8 cellular contexts compared by ENCODE assay signal in the genomic region with DNA sequence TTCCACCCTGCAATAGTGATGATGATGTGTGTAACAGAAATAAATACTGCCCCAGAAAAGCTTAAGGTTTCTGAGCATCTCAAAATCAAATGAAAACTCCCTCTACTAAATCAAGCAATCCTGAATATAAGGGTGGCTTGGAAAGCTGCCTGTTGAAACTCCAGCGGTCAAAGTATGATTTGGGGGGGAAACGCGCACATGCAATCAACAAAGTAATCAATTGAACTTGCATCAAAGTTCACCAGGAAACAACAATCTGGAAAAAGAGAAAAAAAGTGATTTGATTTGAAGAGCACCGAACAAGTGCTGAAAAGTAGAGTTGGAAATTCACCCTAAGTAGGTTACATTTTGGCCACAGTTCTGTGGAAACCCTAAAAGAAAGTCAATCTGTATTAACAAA. TPM values are rescaled to one million over a fixed set of nuclear protein-coding genes. Genes with fewer than 3 reads are reported as not detected.
A peak's percentile ranks its signal among the peaks of the same experiment; 100 is the strongest.
DNase-seq lines count a peak whose midpoint lies in the region; ATAC-seq and TF ChIP-seq lines count a peak whose summit lies in the region.

No MANE protein-coding gene starts in this region.

- peaks cover 13% of the 10 kb centered on the region for H3K4me1 ChIP-seq in hepatocyte (ENCODE audit: insufficient read depth)
- peaks cover 43% of the 10 kb centered on the region for H3K4me1 ChIP-seq in smooth muscle cell (ENCODE audit: low read depth)

- H4K20me1 ChIP-seq in hepatocyte (ENCODE audit: insufficient read depth, poor library complexity, severe bottlenecking) (no peaks in the 10 kb centered on the region), smooth muscle cell (ENCODE audit: low read depth) (peaks cover 50% of the 10 kb centered on the region)

- no peak for TF ChIP-seq CTCF in activated B cell treated with CpG ODN at 0.5 μM for 24 hours (IDR thresholded peaks at IDR 0.05)
- no peak for TF ChIP-seq CTCF in hepatocyte (IDR thresholded peaks at IDR 0.05; ENCODE audit: poor library complexity)
- TF ChIP-seq CTCF in smooth muscle cell (IDR thresholded peaks at IDR 0.05; ENCODE audit: borderline replicate concordance, insufficient read depth, poor library complexity, severe bottlenecking): no peak
- TF ChIP-seq CTCF in omental fat pad (IDR thresholded peaks at IDR 0.05): no peak

- POLR2A ChIA-PET in activated B cell treated with CpG ODN at 0.5 μM for 24 hours (lab: Charles Lee): no interaction called here

- H3K9ac ChIP-seq in smooth muscle cell (ENCODE audit: low read depth): peak overlapping the region; percentile 80

- peaks cover 7% of the 10 kb centered on the region for H3K36me3 Mint-ChIP-seq in activated B cell treated with CpG ODN at 0.5 μM for 24 hours (ENCODE audit: low read depth)

- no peaks in the 10 kb centered on the region for H3K9me3 Mint-ChIP-seq in activated B cell treated with CpG ODN at 0.5 μM for 24 hours

- peaks cover 4% of the 10 kb centered on the region for H3F3A ChIP-seq in smooth muscle cell (ENCODE audit: low read depth)

- peak overlapping the region; percentile 85 for H3K4me3 Mint-ChIP-seq in activated B cell treated with CpG ODN at 0.5 μM for 24 hours

- H3K27ac ChIP-seq in hepatocyte (peak overlapping the region; percentile 99), smooth muscle cell (ENCODE audit: low read depth) (peak overlapping the region; percentile 94)

- H3K36me3 ChIP-seq in hepatocyte (replicated peaks; ENCODE audit: insufficient read depth, low read depth) (no peaks in the 10 kb centered on the region), smooth muscle cell (ENCODE audit: low read depth) (no peaks in the 10 kb centered on the region)

- H3K9me3 ChIP-seq in hepatocyte (ENCODE audit: low read depth) (no peaks in the 10 kb centered on the region), smooth muscle cell (replicated peaks; ENCODE audit: low read depth) (no peaks in the 10 kb centered on the region)

- H3K4me2 ChIP-seq in hepatocyte (peak overlapping the region; percentile 83), smooth muscle cell (peak overlapping the region; percentile 98)

- peak overlapping the region; percentile 74 for H2AFZ ChIP-seq in hepatocyte
- H2AFZ ChIP-seq in smooth muscle cell (ENCODE audit: low read depth): peak overlapping the region; percentile 23

- H3K27me3 ChIP-seq in hepatocyte: no peaks in the 10 kb centered on the region
- H3K27me3 ChIP-seq in smooth muscle cell (ENCODE audit: low read depth): no peaks in the 10 kb centered on the region

- H3K4me1 Mint-ChIP-seq in activated B cell treated with CpG ODN at 0.5 μM for 24 hours: peaks cover 56% of the 10 kb centered on the region

- no peaks in the 10 kb centered on the region for H3K27me3 Mint-ChIP-seq in activated B cell treated with CpG ODN at 0.5 μM for 24 hours

- H3K9me2 ChIP-seq in hepatocyte (replicated peaks; ENCODE audit: insufficient read depth): no peaks in the 10 kb centered on the region

- 2% methylated on average over 4 of the region's 4 CpGs for WGBS in hepatocyte (ENCODE audit: low lambda C conversion rate, missing lambda C conversion rate)
- WGBS in smooth muscle cell (ENCODE audit: low lambda C conversion rate): 2% methylated on average over 4 of the region's 4 CpGs

- H3K79me2 ChIP-seq in hepatocyte: peaks cover 51% of the 10 kb centered on the region
- peaks cover 52% of the 10 kb centered on the region for H3K79me2 ChIP-seq in smooth muscle cell (ENCODE audit: low read depth)

- peak; percentile 45 for DNase-seq in DMS 273 (lab: John Stamatoyannopoulos, UW; ENCODE audit: unreplicated experiment)
- no peak for DNase-seq in DMS 273 treated with DMSO at 0.1 percent for 48 hours (lab: John Stamatoyannopoulos, UW)
- DNase-seq in activated B cell treated with CpG ODN at 0.5 μM for 24 hours: no peak
- DNase-seq in hepatocyte (ENCODE audit: low spot score): peak; percentile 8
- no peak for DNase-seq in smooth muscle cell (lab: John Stamatoyannopoulos, UW; ENCODE audit: unreplicated experiment)
- no peak for DNase-seq in omental fat pad (ENCODE audit: low spot score)
- DNase-seq in GF-D8 (lab: John Stamatoyannopoulos, UW): no peak
- no peak for DNase-seq in NCI-H69 (lab: John Stamatoyannopoulos, UW)

- H3K27ac Mint-ChIP-seq in activated B cell treated with CpG ODN at 0.5 μM for 24 hours: peak overlapping the region; percentile 75

- CTCF ChIA-PET in activated B cell treated with CpG ODN at 0.5 μM for 24 hours (lab: Charles Lee): interaction anchor here (0.6 kb wide), 1 partner anchor 124 kb away, joined by 3 read pairs; no protein-coding TSS in a partner anchor

- ATAC-seq in activated B cell treated with CpG ODN at 0.5 μM for 24 hours (ENCODE audit: low read depth) (no peak), omental fat pad (ENCODE audit: low FRiP score) (no peak)

- intact Hi-C loops in activated B cell treated with CpG ODN at 0.5 μM for 24 hours (cut with micrococcal nuclease): loop anchor here (5.0 kb wide), 2 partner anchors 332 to 1677 kb away; partner anchors contain the start of gene PELI2

- peak overlapping the region; percentile 89 for H3K4me3 ChIP-seq in hepatocyte
- H3K4me3 ChIP-seq in smooth muscle cell: peak overlapping the region; percentile 73

RNA-seq across cellular contexts. Expression of gene CNIH1, which starts 0.7 kb away (rescaled TPM):
- total RNA-seq in activated B cell treated with CpG ODN at 0.5 μM for 24 hours (40.6 and 43.5 TPM in 2 replicates), hepatocyte (291 and 320 TPM in 2 replicates), smooth muscle cell (172 and 224 TPM in 2 replicates), omental fat pad (100 to 1,000 TPM; 101 to 233 (median 212) TPM)
- polyA plus RNA-seq in hepatocyte (173 and 201 TPM in 2 replicates), smooth muscle cell (133 and 162 TPM in 2 replicates)

RNA-seq across cellular contexts. Expression of gene CDKN3, which starts 43.6 kb away (rescaled TPM):
- total RNA-seq in activated B cell treated with CpG ODN at 0.5 μM for 24 hours (0.91 and 1.6 TPM in 2 replicates), hepatocyte (11.7 and 17.5 TPM in 2 replicates), smooth muscle cell (15.4 and 22.1 TPM in 2 replicates), omental fat pad (1 to 10 TPM in 3 of 4 donors, under 1 TPM in 1; 0.94 to 7.6 (median 4.2) TPM)
- polyA plus RNA-seq in hepatocyte (18.8 and 19.3 TPM in 2 replicates), smooth muscle cell (18.6 and 20.1 TPM in 2 replicates)

RNA-seq across cellular contexts. Expression of gene GMFB, which starts 48.3 kb away (rescaled TPM):
- 39.5 and 43.0 TPM in 2 replicates for total RNA-seq in activated B cell treated with CpG ODN at 0.5 μM for 24 hours
- 80.7 and 138 TPM in 2 replicates for total RNA-seq in hepatocyte
- 41.8 and 47.3 TPM in 2 replicates for polyA plus RNA-seq in hepatocyte
- total RNA-seq in smooth muscle cell: 73.5 and 86.1 TPM in 2 replicates
- polyA plus RNA-seq in smooth muscle cell: 25.7 and 26.8 TPM in 2 replicates
- total RNA-seq in omental fat pad: 10 to 100 TPM; 44.0 to 92.7 (median 86.7) TPM

Comparison
In these comparisons a context has a peak if more than half of its experiments do, and no peak if none do; other contexts are left out.
1. DNase-seq: peak in DMS 273 (single experiment) and hepatocyte (single experiment); none in DMS 273 treated with DMSO at 0.1 percent for 48 hours (single experiment), activated B cell treated with CpG ODN at 0.5 μM for 24 hours (single experiment), smooth muscle cell (single experiment), omental fat pad (single experiment), GF-D8 (single experiment) and NCI-H69 (single experiment).